26 cellular contexts compared by ENCODE assay signal in genomic region chr10:127227663-127228062, GRCh38. TPM values are rescaled to one million over a fixed set of nuclear protein-coding genes. Genes with fewer than 3 reads are reported as not detected.
"Had no signal": no experiment of that assay in that cellular context is flagged by ENCODE, and none has a peak within 500 bp of the region (broad histone marks: within the 10 kb centered on the region; RNA-seq: fewer than 3 reads in every experiment).

No MANE protein-coding gene starts in this region.

- H3K36me3 Mint-ChIP-seq: activated naive CD4-positive, alpha-beta T cell treated with anti-CD3 and anti-CD28 coated beads, Interleukin-2, amount 10 ng/mL, durations not matched to agents 7 days and 5 days; brain; immature natural killer cell; memory B cell; T-cell had no signal

- H3K27ac ChIP-seq: hepatocyte, upper lobe of left lung, VCaP had no signal

- H2AFZ ChIP-seq: hepatocyte had no signal

- H3K4me1 Mint-ChIP-seq: activated CD4-positive, alpha-beta memory T cell treated with anti-CD3 and anti-CD28 coated beads, Interleukin-2, amount 10 ng/mL, durations not matched to agents 7 days and 5 days; activated CD4-positive, alpha-beta T cell treated with anti-CD3 and anti-CD28 coated beads, Interleukin-2, amount 10 ng/mL, durations not matched to agents 24 days and 14 days; activated naive CD4-positive, alpha-beta T cell treated with anti-CD3 and anti-CD28 coated beads, Interleukin-2, amount 10 ng/mL, durations not matched to agents 7 days and 5 days; activated naive CD8-positive, alpha-beta T cell treated with anti-CD3 and anti-CD28 coated beads, Interleukin-2, amount 50 U/mL, for 24 hours; immature natural killer cell; memory B cell; T-cell had no signal

- H3K9me3 ChIP-seq: testis, upper lobe of left lung had no signal

- H3K27me3 Mint-ChIP-seq: activated CD4-positive, alpha-beta memory T cell treated with anti-CD3 and anti-CD28 coated beads, Interleukin-2, amount 10 ng/mL, durations not matched to agents 7 days and 5 days; activated naive CD4-positive, alpha-beta T cell treated with anti-CD3 and anti-CD28 coated beads, Interleukin-2, amount 10 ng/mL, durations not matched to agents 7 days and 5 days; activated naive CD8-positive, alpha-beta T cell treated with anti-CD3 and anti-CD28 coated beads, Interleukin-2, amount 50 U/mL, for 24 hours; dendritic cell treated with granulocyte-macrophage colony-stimulating factor and Interleukin-4, amounts not matched to agents 40 ng/mL and 50 ng/mL, for 4 days; memory B cell had no signal

- H3K9me3 Mint-ChIP-seq: activated CD4-positive, alpha-beta T cell treated with anti-CD3 and anti-CD28 coated beads, Interleukin-2, amount 10 ng/mL, durations not matched to agents 24 days and 14 days; activated naive CD4-positive, alpha-beta T cell treated with anti-CD3 and anti-CD28 coated beads, Interleukin-2, amount 10 ng/mL, durations not matched to agents 7 days and 5 days; activated naive CD8-positive, alpha-beta T cell treated with anti-CD3 and anti-CD28 coated beads, Interleukin-2, amount 50 U/mL, for 24 hours; activated T-cell treated with anti-CD3 and anti-CD28 coated beads, Interleukin-2, amount 50 U/mL, for 72 hours; dendritic cell treated with granulocyte-macrophage colony-stimulating factor and Interleukin-4, amounts not matched to agents 40 ng/mL and 50 ng/mL, for 4 days; immature natural killer cell; nephron progenitor cell; T-cell; T-helper 2 cell treated with Interferon-gamma antibody and Interleukin-4, amounts not matched to agents 5 μg/mL and 100 μg/mL, for 36 hours had no signal

- H3K4me3 ChIP-seq: hepatocyte, smooth muscle cell, testis, upper lobe of left lung had no signal

- H3K27me3 ChIP-seq: hepatocyte, testis, upper lobe of left lung had no signal

- H3K4me1 ChIP-seq: testis, upper lobe of left lung had no signal

- H3K4me2 ChIP-seq: smooth muscle cell had no signal

- H3K4me3 Mint-ChIP-seq: activated CD4-positive, alpha-beta memory T cell treated with anti-CD3 and anti-CD28 coated beads, Interleukin-2, amount 10 ng/mL, durations not matched to agents 7 days and 5 days; activated CD4-positive, alpha-beta T cell treated with anti-CD3 and anti-CD28 coated beads, Interleukin-2, amount 10 ng/mL, durations not matched to agents 24 days and 14 days; activated naive CD4-positive, alpha-beta T cell treated with anti-CD3 and anti-CD28 coated beads, Interleukin-2, amount 10 ng/mL, durations not matched to agents 7 days and 5 days; activated naive CD8-positive, alpha-beta T cell treated with anti-CD3 and anti-CD28 coated beads, Interleukin-2, amount 50 U/mL, for 24 hours; activated T-cell treated with anti-CD3 and anti-CD28 coated beads, Interleukin-2, amount 50 U/mL, for 72 hours; brain; dendritic cell treated with granulocyte-macrophage colony-stimulating factor and Interleukin-4, amounts not matched to agents 40 ng/mL and 50 ng/mL, for 4 days; immature natural killer cell; memory B cell; nephron progenitor cell; T-cell; T-helper 2 cell treated with Interferon-gamma antibody and Interleukin-4, amounts not matched to agents 5 μg/mL and 100 μg/mL, for 36 hours had no signal

- H3K27ac Mint-ChIP-seq: activated CD4-positive, alpha-beta memory T cell treated with anti-CD3 and anti-CD28 coated beads, Interleukin-2, amount 10 ng/mL, durations not matched to agents 7 days and 5 days; activated CD4-positive, alpha-beta T cell treated with anti-CD3 and anti-CD28 coated beads, Interleukin-2, amount 10 ng/mL, durations not matched to agents 24 days and 14 days; activated naive CD4-positive, alpha-beta T cell treated with anti-CD3 and anti-CD28 coated beads, Interleukin-2, amount 10 ng/mL, durations not matched to agents 7 days and 5 days; activated naive CD8-positive, alpha-beta T cell treated with anti-CD3 and anti-CD28 coated beads, Interleukin-2, amount 50 U/mL, for 24 hours; activated T-cell treated with anti-CD3 and anti-CD28 coated beads, Interleukin-2, amount 50 U/mL, for 72 hours; brain; dendritic cell treated with granulocyte-macrophage colony-stimulating factor and Interleukin-4, amounts not matched to agents 40 ng/mL and 50 ng/mL, for 4 days; immature natural killer cell; memory B cell; nephron progenitor cell; T-cell; T-helper 2 cell treated with Interferon-gamma antibody and Interleukin-4, amounts not matched to agents 5 μg/mL and 100 μg/mL, for 36 hours had no signal

- ATAC-seq: activated CD4-positive, CD25-positive, alpha-beta regulatory T cell treated with anti-CD3 and anti-CD28 coated beads, Interleukin-2, amount 50 U/mL, for 24 hours; activated naive CD8-positive, alpha-beta T cell treated with anti-CD3 and anti-CD28 coated beads, Interleukin-2, amount 50 U/mL, for 24 hours; activated T-cell treated with anti-CD3 and anti-CD28 coated beads, Interleukin-2, amount 50 U/mL, for 72 hours; esophagus mucosa; T-cell had no signal

- H3K79me2 ChIP-seq: hepatocyte had no signal

- DNase-seq: activated CD4-positive, alpha-beta memory T cell treated with anti-CD3 and anti-CD28 coated beads, Interleukin-2, amount 10 ng/mL, durations not matched to agents 7 days and 5 days; activated CD4-positive, alpha-beta T cell treated with anti-CD3 and anti-CD28 coated beads, Interleukin-2, amount 10 ng/mL, durations not matched to agents 24 days and 14 days; activated effector memory CD4-positive, alpha-beta T cell treated with Interleukin-2 at 50 U/mL for 16 hours; activated naive CD4-positive, alpha-beta T cell treated with anti-CD3 and anti-CD28 coated beads, Interleukin-2, amount 10 ng/mL, durations not matched to agents 7 days and 5 days; activated naive CD8-positive, alpha-beta T cell treated with anti-CD3 and anti-CD28 coated beads, Interleukin-2, amount 50 U/mL, for 24 hours; activated T-cell treated with anti-CD3 and anti-CD28 coated beads, Interleukin-2, amount 50 U/mL, for 72 hours; effector CD4-positive, alpha-beta T cell; foreskin melanocyte; immature natural killer cell; nephron progenitor cell; stimulated activated CD4-positive, alpha-beta T cell treated with anti-CD3 and anti-CD28 coated beads, Interleukin-2, amount 100 ng/mL, for 48 hours; stimulated activated CD8-positive, alpha-beta memory T cell treated with anti-CD3 and anti-CD28 coated beads, Interleukin-4, amount 100 ng/mL, for 48 hours; stimulated activated naive CD4-positive, alpha-beta T cell; T-cell had no signal

RNA-seq across cellular contexts. Expression of gene INSYN2A, which starts 31.3 kb away (rescaled TPM):
- total RNA-seq: activated CD4-positive, alpha-beta memory T cell treated with anti-CD3 and anti-CD28 coated beads, Interleukin-2, amount 10 ng/mL, durations not matched to agents 7 days and 5 days; activated CD4-positive, alpha-beta T cell treated with anti-CD3 and anti-CD28 coated beads, Interleukin-2, amount 10 ng/mL, durations not matched to agents 24 days and 14 days; activated T-cell treated with anti-CD3 and anti-CD28 coated beads, Interleukin-2, amount 50 U/mL, for 72 hours; esophagus mucosa; sciatic nerve; T-cell had no signal
- polyA plus RNA-seq: immature natural killer cell had no signal
